ENCODE assay signal across 21 cellular contexts in the genomic region with DNA sequence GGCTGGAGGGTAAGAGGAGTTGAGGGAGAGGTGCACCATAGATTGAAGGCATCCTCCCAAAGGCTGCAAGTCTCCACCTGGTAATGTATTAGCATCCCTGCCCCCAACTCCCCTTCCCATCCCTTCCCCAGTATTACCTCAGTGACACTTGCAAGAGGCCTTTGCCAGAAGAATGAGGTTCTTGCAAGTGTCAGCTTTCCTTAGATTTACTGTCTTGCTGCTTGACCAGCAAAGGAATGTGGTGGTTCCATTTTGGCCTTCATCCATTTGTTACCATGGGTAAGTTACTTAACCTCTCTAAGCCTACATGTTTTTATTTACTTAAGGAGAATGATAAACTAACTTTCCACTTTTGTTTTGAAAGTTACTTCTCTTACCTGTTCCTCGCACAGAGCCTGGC.
DNase-seq lines count a peak whose midpoint lies in the region; ATAC-seq and TF ChIP-seq lines count a peak whose summit lies in the region.
"Had no signal": no experiment of that assay in that cellular context is flagged by ENCODE, and none has a peak within 500 bp of the region (broad histone marks: within the 10 kb centered on the region; RNA-seq: fewer than 3 reads in every experiment).

No MANE protein-coding gene starts in this region.

- no peak overlapping the region for H3K27ac ChIP-seq in breast epithelium
- H3K27ac ChIP-seq: BLaER1, PC-9, SJSA1 had no signal

- no peaks in the 10 kb centered on the region for H3K4me1 ChIP-seq in breast epithelium
- H3K4me1 ChIP-seq: BLaER1 had no signal

- no peak overlapping the region for H3K4me3 ChIP-seq in epithelial cell of proximal tubule (ENCODE audit: low read depth, low read length)
- no peak overlapping the region for H3K4me3 ChIP-seq in breast epithelium
- H3K4me3 ChIP-seq: BLaER1, PC-9, SJSA1 had no signal

- H3K9me3 ChIP-seq in breast epithelium, result no peaks in the 10 kb centered on the region
- H3K9me3 ChIP-seq: BLaER1, SJSA1 had no signal

- no peak for TF ChIP-seq POLR2A in breast epithelium (IDR thresholded peaks at IDR 0.05)

- DNase-seq in EH (ENCODE audit: low read depth) (peak; percentile 54), epithelial cell of proximal tubule (ENCODE audit: low read depth) (peak; percentile 47), kidney tubule cell (ENCODE audit: low spot score) (peak; percentile 63), HuH-7 (ENCODE audit: low spot score) (no peak), breast epithelium (ENCODE audit: low spot score in 2 of 2) (no peak), germinal center (ENCODE audit: low spot score) (no peak)
- DNase-seq: CD4-positive, CD25-positive, alpha-beta regulatory T cell; DMS153; KG1; MM.1S; NCI-H1694; NCI-H2029 treated with DMSO at 0.1 percent for 48 hours; NCI-H446 treated with DMSO at 0.1 percent for 48 hours; NCI-H526; NCI-H82; NK-92 treated with Interleukin-12 subunit alpha and Interleukin-12 subunit beta, amount 100 ng/mL, for 24 hours; PC-9; Right ventricle myocardium superior had no signal

- intact Hi-C loops in breast epithelium (cut with DNase I; ENCODE audit: low total_unique reads), result no loop called here

- TF ChIP-seq CTCF in epithelial cell of proximal tubule (conservative IDR thresholded peaks at IDR 0.05; ENCODE audit: low read depth, low read length) (no peak), breast epithelium (IDR thresholded peaks at IDR 0.05) (no peak)

- H3K27me3 ChIP-seq in breast epithelium, result no peaks in the 10 kb centered on the region
- H3K27me3 ChIP-seq: BLaER1, SJSA1 had no signal

- no peaks in the 10 kb centered on the region for H3K36me3 ChIP-seq in breast epithelium
- H3K36me3 ChIP-seq: BLaER1, SJSA1 had no signal

- ATAC-seq in HG02885 (IDR thresholded peaks at IDR 0.05; ENCODE audit: poor library complexity, unreplicated experiment), result no peak

Comparison
In these comparisons a context has a peak if more than half of its experiments do, and no peak if none do; other contexts are left out.
1. DNase-seq: peak in EH (single experiment), epithelial cell of proximal tubule (single experiment) and kidney tubule cell (single experiment); none in HuH-7 (single experiment), breast epithelium (0 of 2) and germinal center (single experiment).